In the genomic region with DNA sequence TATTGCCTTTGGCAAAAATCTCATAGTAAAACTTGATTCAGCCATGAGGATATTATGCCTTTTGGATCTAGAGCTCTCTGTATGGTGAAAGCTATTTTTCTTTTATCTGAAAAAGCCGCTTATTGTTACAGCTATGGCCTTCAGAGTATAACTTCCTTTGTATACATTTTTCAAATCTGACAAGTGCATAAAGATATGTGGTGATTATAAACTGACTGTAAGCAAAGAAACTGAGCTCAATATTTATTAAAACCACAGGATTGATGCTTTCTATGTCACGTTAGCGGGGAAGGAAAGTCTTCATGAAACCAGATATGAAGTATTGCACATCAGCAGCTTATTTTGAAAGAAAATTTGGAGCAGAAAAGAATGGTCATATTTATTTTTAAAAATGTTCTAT, we compare ENCODE assay signal across 19 cellular contexts.
"Had no signal": no experiment of that assay in that cellular context is flagged by ENCODE, and none has a peak within 500 bp of the region (broad histone marks: within the 10 kb centered on the region; RNA-seq: fewer than 3 reads in every experiment).

No MANE protein-coding gene starts in this region.

- H3K27ac Mint-ChIP-seq: endodermal cell; memory B cell; nephron progenitor cell; stimulated activated memory B cell treated with anti-CD40 and anti-IgM and Interleukin-4, amounts not matched to agents 10 μg/mL and 1 μg/mL and 100 μg/mL, for 72 hours; T-helper 2 cell treated with Interferon-gamma antibody and Interleukin-4, amounts not matched to agents 5 μg/mL and 100 μg/mL, for 36 hours had no signal

- H3K36me3 Mint-ChIP-seq: memory B cell; stimulated activated memory B cell treated with anti-CD40 and anti-IgM and Interleukin-4, amounts not matched to agents 10 μg/mL and 1 μg/mL and 100 μg/mL, for 72 hours had no signal

- H3K27me3 Mint-ChIP-seq: memory B cell; stimulated activated memory B cell treated with anti-CD40 and anti-IgM and Interleukin-4, amounts not matched to agents 10 μg/mL and 1 μg/mL and 100 μg/mL, for 72 hours had no signal

- H3K4me1 Mint-ChIP-seq: endodermal cell; memory B cell; nephron progenitor cell; stimulated activated memory B cell treated with anti-CD40 and anti-IgM and Interleukin-4, amounts not matched to agents 10 μg/mL and 1 μg/mL and 100 μg/mL, for 72 hours had no signal

- ATAC-seq: gastroesophageal sphincter; left colon; right lobe of liver; SK-N-SH treated with all-trans-retinoic acid at 6 μM for 48 hours; stimulated activated memory B cell treated with anti-CD40 and anti-IgM and Interleukin-4, amounts not matched to agents 10 μg/mL and 1 μg/mL and 100 μg/mL, for 72 hours had no signal

- DNase-seq: activated CD4-positive, CD25-positive, alpha-beta regulatory T cell treated with anti-CD3 and anti-CD28 coated beads, Interleukin-2, amount 50 U/mL, for 72 hours; activated naive CD4-positive, alpha-beta T cell treated with anti-CD3 and anti-CD28 coated beads, Interleukin-2, amount 50 U/mL, for 16 hours; amniotic stem cell; cerebellar nuclear complex; endodermal cell; esophagus squamous epithelium; head of caudate nucleus; left colon; nephron progenitor cell; occipital lobe; right lobe of liver; stimulated activated CD4-positive, alpha-beta T cell treated with anti-CD3 and anti-CD28 coated beads, Interleukin-1b, Interleukin-23, amount 100 ng/mL, for 48 hours; stomach; WERI-Rb-1 had no signal

- H3K4me3 Mint-ChIP-seq: endodermal cell; memory B cell; nephron progenitor cell; stimulated activated memory B cell treated with anti-CD40 and anti-IgM and Interleukin-4, amounts not matched to agents 10 μg/mL and 1 μg/mL and 100 μg/mL, for 72 hours; T-helper 2 cell treated with Interferon-gamma antibody and Interleukin-4, amounts not matched to agents 5 μg/mL and 100 μg/mL, for 36 hours had no signal

- H3K9me3 Mint-ChIP-seq: endodermal cell; memory B cell; nephron progenitor cell; stimulated activated memory B cell treated with anti-CD40 and anti-IgM and Interleukin-4, amounts not matched to agents 10 μg/mL and 1 μg/mL and 100 μg/mL, for 72 hours had no signal
